1 cellular context compared by ENCODE assay signal in genomic region chr17:74513987-74514631, GRCh38.
A peak's percentile ranks its signal among the peaks of the same experiment; 100 is the strongest.
TF ChIP-seq lines count a peak whose summit lies in the region.

No MANE protein-coding gene starts in this region.

TF ChIP-seq in K562, 482 proteins besides CTCF, POLR2A, EP300 and RAD21 (continued from another document and continues in another):
- TF ChIP-seq POLR2AphosphoS2 (IDR thresholded peaks at IDR 0.05; ENCODE audit: low read length) (no peak), RCOR1 (IDR thresholded peaks at IDR 0.05; ENCODE audit: borderline replicate concordance in 1 of 2, low read depth in 2 of 2, low read length in 2 of 2) (no peak), ZSCAN29 (IDR thresholded peaks at IDR 0.05) (no peak), HSF4 (CRISPR knock-in tag; IDR thresholded peaks at IDR 0.05; ENCODE audit: borderline replicate concordance) (no peak), SPI1 (IDR thresholded peaks at IDR 0.05; ENCODE audit: borderline replicate concordance, low read depth, low read length) (no peak), ZKSCAN8 (CRISPR knock-in tag; IDR thresholded peaks at IDR 0.05) (no peak; the same call in 1 of the 2 replicates), PATZ1 (CRISPR knock-in tag; IDR thresholded peaks at IDR 0.05; ENCODE audit: borderline replicate concordance) (no peak), LCOR (CRISPR knock-in tag; IDR thresholded peaks at IDR 0.05) (no peak), AFF1 (IDR thresholded peaks at IDR 0.05; ENCODE audit: low read depth in 1 of 2, partially characterized antibody in 2 of 2) (peak in 1 of 2 experiments; percentile 95), ATF7 (IDR thresholded peaks at IDR 0.05) (peak; percentile 91), NFATC3 (IDR thresholded peaks at IDR 0.05) (no peak), SMAD3 (CRISPR knock-in tag; conservative IDR thresholded peaks at IDR 0.05) (no peak), TCF7 (IDR thresholded peaks at IDR 0.05; ENCODE audit: borderline replicate concordance) (no peak), BCOR (IDR thresholded peaks at IDR 0.05) (peak; percentile 26; the same call in 1 of the 2 replicates), JUN (IDR thresholded peaks at IDR 0.05; ENCODE audit: borderline replicate concordance, low read depth, low read length) (peak; percentile 67; the same call in 1 of the 2 replicates), JUN (CRISPR knock-in tag; IDR thresholded peaks at IDR 0.05; ENCODE audit: borderline replicate concordance) (peak; percentile 100), HDAC8 (tag; IDR thresholded peaks at IDR 0.05) (no peak), JUNB (CRISPR knock-in tag; conservative IDR thresholded peaks at IDR 0.05) (peak; percentile 80), SOX6 (IDR thresholded peaks at IDR 0.05) (no peak), SIN3A (IDR thresholded peaks at IDR 0.05; ENCODE audit: borderline replicate concordance in 2 of 2, control insufficient read depth in 1 of 2, low read depth in 2 of 2, low read length in 2 of 2) (0 out of 4 replicates have a peak, but pooled peaks of 1 of the 2 experiments have one; percentile 39), ZNF41 (CRISPR knock-in tag; conservative IDR thresholded peaks at IDR 0.05) (no peak), ZNF217 (CRISPR knock-in tag; IDR thresholded peaks at IDR 0.05) (no peak), PCBP1 (IDR thresholded peaks at IDR 0.05; ENCODE audit: low read depth, low read length, poor library complexity, severe bottlenecking) (no peak), ATF3 (IDR thresholded peaks at IDR 0.05) (peak; percentile 92), ATF3 (CRISPR knock-in tag; conservative IDR thresholded peaks at IDR 0.05) (peak; percentile 95), TSC22D4 (tag; IDR thresholded peaks at IDR 0.05) (no peak), SIN3B (IDR thresholded peaks at IDR 0.05; ENCODE audit: low read depth) (no peak), MEIS2 (IDR thresholded peaks at IDR 0.05; ENCODE audit: partially characterized antibody) (peak; percentile 34), COPS2 (conservative IDR thresholded peaks at IDR 0.05) (no peak), PHTF2 (CRISPR knock-in tag; IDR thresholded peaks at IDR 0.05) (no peak), IRF2 (CRISPR knock-in tag; IDR thresholded peaks at IDR 0.05) (peak; percentile 89; the same call in 1 of the 2 replicates), PKNOX1 (IDR thresholded peaks at IDR 0.05) (peak; percentile 66)
- TF ChIP-seq, protein P1, sequence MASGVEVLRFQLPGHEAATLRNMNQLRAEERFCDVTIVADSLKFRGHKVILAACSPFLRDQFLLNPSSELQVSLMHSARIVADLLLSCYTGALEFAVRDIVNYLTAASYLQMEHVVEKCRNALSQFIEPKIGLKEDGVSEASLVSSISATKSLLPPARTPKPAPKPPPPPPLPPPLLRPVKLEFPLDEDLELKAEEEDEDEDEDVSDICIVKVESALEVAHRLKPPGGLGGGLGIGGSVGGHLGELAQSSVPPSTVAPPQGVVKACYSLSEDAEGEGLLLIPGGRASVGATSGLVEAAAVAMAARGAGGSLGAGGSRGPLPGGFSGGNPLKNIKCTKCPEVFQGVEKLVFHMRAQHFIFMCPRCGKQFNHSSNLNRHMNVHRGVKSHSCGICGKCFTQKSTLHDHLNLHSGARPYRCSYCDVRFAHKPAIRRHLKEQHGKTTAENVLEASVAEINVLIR (CRISPR knock-in tag; IDR thresholded peaks at IDR 0.05) = peak; percentile 54; the same call in 1 of the 2 replicates
- TF ChIP-seq, protein P2, sequence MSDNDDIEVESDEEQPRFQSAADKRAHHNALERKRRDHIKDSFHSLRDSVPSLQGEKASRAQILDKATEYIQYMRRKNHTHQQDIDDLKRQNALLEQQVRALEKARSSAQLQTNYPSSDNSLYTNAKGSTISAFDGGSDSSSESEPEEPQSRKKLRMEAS (CRISPR knock-in tag; IDR thresholded peaks at IDR 0.05) = peak; percentile 86
- TF ChIP-seq, protein P3, sequence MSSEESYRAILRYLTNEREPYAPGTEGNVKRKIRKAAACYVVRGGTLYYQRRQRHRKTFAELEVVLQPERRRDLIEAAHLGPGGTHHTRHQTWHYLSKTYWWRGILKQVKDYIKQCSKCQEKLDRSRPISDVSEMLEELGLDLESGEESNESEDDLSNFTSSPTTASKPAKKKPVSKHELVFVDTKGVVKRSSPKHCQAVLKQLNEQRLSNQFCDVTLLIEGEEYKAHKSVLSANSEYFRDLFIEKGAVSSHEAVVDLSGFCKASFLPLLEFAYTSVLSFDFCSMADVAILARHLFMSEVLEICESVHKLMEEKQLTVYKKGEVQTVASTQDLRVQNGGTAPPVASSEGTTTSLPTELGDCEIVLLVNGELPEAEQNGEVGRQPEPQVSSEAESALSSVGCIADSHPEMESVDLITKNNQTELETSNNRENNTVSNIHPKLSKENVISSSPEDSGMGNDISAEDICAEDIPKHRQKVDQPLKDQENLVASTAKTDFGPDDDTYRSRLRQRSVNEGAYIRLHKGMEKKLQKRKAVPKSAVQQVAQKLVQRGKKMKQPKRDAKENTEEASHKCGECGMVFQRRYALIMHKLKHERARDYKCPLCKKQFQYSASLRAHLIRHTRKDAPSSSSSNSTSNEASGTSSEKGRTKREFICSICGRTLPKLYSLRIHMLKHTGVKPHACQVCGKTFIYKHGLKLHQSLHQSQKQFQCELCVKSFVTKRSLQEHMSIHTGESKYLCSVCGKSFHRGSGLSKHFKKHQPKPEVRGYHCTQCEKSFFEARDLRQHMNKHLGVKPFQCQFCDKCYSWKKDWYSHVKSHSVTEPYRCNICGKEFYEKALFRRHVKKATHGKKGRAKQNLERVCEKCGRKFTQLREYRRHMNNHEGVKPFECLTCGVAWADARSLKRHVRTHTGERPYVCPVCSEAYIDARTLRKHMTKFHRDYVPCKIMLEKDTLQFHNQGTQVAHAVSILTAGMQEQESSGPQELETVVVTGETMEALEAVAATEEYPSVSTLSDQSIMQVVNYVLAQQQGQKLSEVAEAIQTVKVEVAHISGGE (CRISPR knock-in tag; IDR thresholded peaks at IDR 0.05) = peak in 1 of 3 experiments; percentile 46; a peak in 1 of 6 replicates
- TF ChIP-seq, protein P4, sequence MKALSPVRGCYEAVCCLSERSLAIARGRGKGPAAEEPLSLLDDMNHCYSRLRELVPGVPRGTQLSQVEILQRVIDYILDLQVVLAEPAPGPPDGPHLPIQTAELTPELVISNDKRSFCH (CRISPR knock-in tag; IDR thresholded peaks at IDR 0.05) = no peak
- TF ChIP-seq, protein P4 (tag; IDR thresholded peaks at IDR 0.05) = no peak
- TF ChIP-seq, protein P5, sequence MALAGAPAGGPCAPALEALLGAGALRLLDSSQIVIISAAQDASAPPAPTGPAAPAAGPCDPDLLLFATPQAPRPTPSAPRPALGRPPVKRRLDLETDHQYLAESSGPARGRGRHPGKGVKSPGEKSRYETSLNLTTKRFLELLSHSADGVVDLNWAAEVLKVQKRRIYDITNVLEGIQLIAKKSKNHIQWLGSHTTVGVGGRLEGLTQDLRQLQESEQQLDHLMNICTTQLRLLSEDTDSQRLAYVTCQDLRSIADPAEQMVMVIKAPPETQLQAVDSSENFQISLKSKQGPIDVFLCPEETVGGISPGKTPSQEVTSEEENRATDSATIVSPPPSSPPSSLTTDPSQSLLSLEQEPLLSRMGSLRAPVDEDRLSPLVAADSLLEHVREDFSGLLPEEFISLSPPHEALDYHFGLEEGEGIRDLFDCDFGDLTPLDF (CRISPR knock-in tag; IDR thresholded peaks at IDR 0.05) = no peak
- TF ChIP-seq, protein P6, sequence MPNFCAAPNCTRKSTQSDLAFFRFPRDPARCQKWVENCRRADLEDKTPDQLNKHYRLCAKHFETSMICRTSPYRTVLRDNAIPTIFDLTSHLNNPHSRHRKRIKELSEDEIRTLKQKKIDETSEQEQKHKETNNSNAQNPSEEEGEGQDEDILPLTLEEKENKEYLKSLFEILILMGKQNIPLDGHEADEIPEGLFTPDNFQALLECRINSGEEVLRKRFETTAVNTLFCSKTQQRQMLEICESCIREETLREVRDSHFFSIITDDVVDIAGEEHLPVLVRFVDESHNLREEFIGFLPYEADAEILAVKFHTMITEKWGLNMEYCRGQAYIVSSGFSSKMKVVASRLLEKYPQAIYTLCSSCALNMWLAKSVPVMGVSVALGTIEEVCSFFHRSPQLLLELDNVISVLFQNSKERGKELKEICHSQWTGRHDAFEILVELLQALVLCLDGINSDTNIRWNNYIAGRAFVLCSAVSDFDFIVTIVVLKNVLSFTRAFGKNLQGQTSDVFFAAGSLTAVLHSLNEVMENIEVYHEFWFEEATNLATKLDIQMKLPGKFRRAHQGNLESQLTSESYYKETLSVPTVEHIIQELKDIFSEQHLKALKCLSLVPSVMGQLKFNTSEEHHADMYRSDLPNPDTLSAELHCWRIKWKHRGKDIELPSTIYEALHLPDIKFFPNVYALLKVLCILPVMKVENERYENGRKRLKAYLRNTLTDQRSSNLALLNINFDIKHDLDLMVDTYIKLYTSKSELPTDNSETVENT (CRISPR knock-in tag; IDR thresholded peaks at IDR 0.05) = no peak
- TF ChIP-seq, protein P7, sequence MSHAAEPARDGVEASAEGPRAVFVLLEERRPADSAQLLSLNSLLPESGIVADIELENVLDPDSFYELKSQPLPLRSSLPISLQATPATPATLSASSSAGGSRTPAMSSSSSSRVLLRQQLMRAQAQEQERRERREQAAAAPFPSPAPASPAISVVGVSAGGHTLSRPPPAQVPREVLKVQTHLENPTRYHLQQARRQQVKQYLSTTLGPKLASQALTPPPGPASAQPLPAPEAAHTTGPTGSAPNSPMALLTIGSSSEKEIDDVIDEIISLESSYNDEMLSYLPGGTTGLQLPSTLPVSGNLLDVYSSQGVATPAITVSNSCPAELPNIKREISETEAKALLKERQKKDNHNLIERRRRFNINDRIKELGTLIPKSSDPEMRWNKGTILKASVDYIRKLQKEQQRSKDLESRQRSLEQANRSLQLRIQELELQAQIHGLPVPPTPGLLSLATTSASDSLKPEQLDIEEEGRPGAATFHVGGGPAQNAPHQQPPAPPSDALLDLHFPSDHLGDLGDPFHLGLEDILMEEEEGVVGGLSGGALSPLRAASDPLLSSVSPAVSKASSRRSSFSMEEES (CRISPR knock-in tag; IDR thresholded peaks at IDR 0.05) = peak; percentile 96
- TF ChIP-seq, protein P8, sequence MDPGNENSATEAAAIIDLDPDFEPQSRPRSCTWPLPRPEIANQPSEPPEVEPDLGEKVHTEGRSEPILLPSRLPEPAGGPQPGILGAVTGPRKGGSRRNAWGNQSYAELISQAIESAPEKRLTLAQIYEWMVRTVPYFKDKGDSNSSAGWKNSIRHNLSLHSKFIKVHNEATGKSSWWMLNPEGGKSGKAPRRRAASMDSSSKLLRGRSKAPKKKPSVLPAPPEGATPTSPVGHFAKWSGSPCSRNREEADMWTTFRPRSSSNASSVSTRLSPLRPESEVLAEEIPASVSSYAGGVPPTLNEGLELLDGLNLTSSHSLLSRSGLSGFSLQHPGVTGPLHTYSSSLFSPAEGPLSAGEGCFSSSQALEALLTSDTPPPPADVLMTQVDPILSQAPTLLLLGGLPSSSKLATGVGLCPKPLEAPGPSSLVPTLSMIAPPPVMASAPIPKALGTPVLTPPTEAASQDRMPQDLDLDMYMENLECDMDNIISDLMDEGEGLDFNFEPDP (CRISPR knock-in tag; IDR thresholded peaks at IDR 0.05) = no peak
